Comparison of ENCODE assay signal across 18 cellular contexts in genomic region chr12:39375206-39375808, GRCh38.
A peak's percentile ranks its signal among the peaks of the same experiment; 100 is the strongest.
DNase-seq lines count a peak whose midpoint lies in the region; ATAC-seq and TF ChIP-seq lines count a peak whose summit lies in the region.
"Had no signal": no experiment of that assay in that cellular context is flagged by ENCODE, and none has a peak within 500 bp of the region (broad histone marks: within the 10 kb centered on the region; RNA-seq: fewer than 3 reads in every experiment).

No MANE protein-coding gene starts in this region.

- no peaks in the 10 kb centered on the region for H3K4me1 ChIP-seq in OCI-LY7 (ENCODE audit: insufficient read depth, low read length, poor library complexity, severe bottlenecking)
- H3K4me1 ChIP-seq: BLaER1, SJSA1 had no signal

- no peaks in the 10 kb centered on the region for H3K9me2 ChIP-seq in OCI-LY7 (ENCODE audit: insufficient read depth, low read length)

- CTCF ChIA-PET in OCI-LY7 (lab: Charles Lee; ENCODE audit: unreplicated experiment), result no interaction called here

- H3K27ac ChIP-seq in 22Rv1, result no peak overlapping the region
- H3K27ac ChIP-seq in OCI-LY7 (ENCODE audit: low read depth, low read length, poor library complexity, severe bottlenecking), result no peak overlapping the region
- H3K27ac ChIP-seq: BLaER1, SJSA1, transverse colon had no signal

- ATAC-seq in HG02759 (IDR thresholded peaks at IDR 0.05; ENCODE audit: unreplicated experiment) (no peak), GM19324 (IDR thresholded peaks at IDR 0.05; ENCODE audit: low FRiP score, unreplicated experiment) (no peak)
- ATAC-seq: right cardiac atrium had no signal

- no peaks in the 10 kb centered on the region for H4K20me1 ChIP-seq in OCI-LY7 (ENCODE audit: insufficient read depth, low read length)
- H4K20me1 ChIP-seq: BLaER1 had no signal

- no peak overlapping the region for H2AFZ ChIP-seq in OCI-LY7 (ENCODE audit: low read length)

- no peaks in the 10 kb centered on the region for H3K36me3 ChIP-seq in OCI-LY7 (ENCODE audit: insufficient read depth, low read length)
- H3K36me3 ChIP-seq: BLaER1, HAP-1, SJSA1, transverse colon had no signal

- BruUV-seq in OCI-LY7 (replicated peaks; lab: Mats Ljungman, UMichigan), result no TSS peak

- H3K9me3 ChIP-seq in OCI-LY7 (ENCODE audit: low read length), result no peaks in the 10 kb centered on the region
- H3K9me3 ChIP-seq: BLaER1, HAP-1, SJSA1, transverse colon had no signal

- no peak overlapping the region for H3K4me2 ChIP-seq in OCI-LY7 (ENCODE audit: low read length)
- H3K4me2 ChIP-seq: BLaER1 had no signal

- no peak overlapping the region for H3K4me3 ChIP-seq in fibroblast of villous mesenchyme (ENCODE audit: low read depth, low read length)
- no peak overlapping the region for H3K4me3 ChIP-seq in OCI-LY7 (ENCODE audit: low read depth, low read length, poor library complexity, severe bottlenecking)
- H3K4me3 ChIP-seq: BLaER1, HAP-1, SJSA1, transverse colon had no signal

- H3K79me2 ChIP-seq in OCI-LY7 (ENCODE audit: insufficient read depth, low read depth, low read length), result no peaks in the 10 kb centered on the region

- TF ChIP-seq CTCF in 22Rv1 (IDR thresholded peaks at IDR 0.05) (peak; percentile 55), GM12874 (IDR thresholded peaks at IDR 0.05; ENCODE audit: insufficient read depth, low read depth, low read length) (peak; percentile 35; the same call in 1 of the 2 replicates), fibroblast of villous mesenchyme (IDR thresholded peaks at IDR 0.05; ENCODE audit: insufficient read depth, low read depth, low read length) (peak; percentile 10), OCI-LY7 (conservative IDR thresholded peaks at IDR 0.05; ENCODE audit: low read length) (no peak)

- POLR2A ChIA-PET in OCI-LY7 (lab: Charles Lee), result no interaction called here

- intact Hi-C loops in OCI-LY7 (cut with micrococcal nuclease; ENCODE audit: unreplicated experiment), result no loop called here

- DNase-seq in RKO (ENCODE audit: low spot score), result peak; percentile 27
- no peak for DNase-seq in fibroblast of villous mesenchyme (ENCODE audit: low read depth)
- DNase-seq in central memory CD4-positive, alpha-beta T cell, result no peak
- no peak for DNase-seq in OCI-LY7 (ENCODE audit: low spot score)
- DNase-seq: activated naive CD4-positive, alpha-beta T cell treated with anti-CD3 and anti-CD28 coated beads, Interleukin-2, amount 10 ng/mL, durations not matched to agents 7 days and 5 days; caudate nucleus; kidney; NCI-H2107; right cardiac atrium; stimulated activated CD4-positive, alpha-beta T cell treated with anti-CD3 and anti-CD28 coated beads, Interleukin-4, amount 100 ng/mL, for 24 hours; transverse colon had no signal
